12 cellular contexts compared by ENCODE assay signal in genomic region chr7:48096273-48096672, GRCh38. TPM values are rescaled to one million over a fixed set of nuclear protein-coding genes. Genes with fewer than 3 reads are reported as not detected.
DNase-seq lines count a peak whose midpoint lies in the region; ATAC-seq, FAIRE-seq and TF ChIP-seq lines count a peak whose summit lies in the region.
"Had no signal": no experiment of that assay in that cellular context is flagged by ENCODE, and none has a peak within 500 bp of the region (broad histone marks: within the 10 kb centered on the region; RNA-seq: fewer than 3 reads in every experiment).

No MANE protein-coding gene starts in this region.

- DNase-seq in stimulated activated CD4-positive, alpha-beta T cell treated with anti-CD3 and anti-CD28 coated beads, Interleukin-4, amount 100 ng/mL, for 24 hours = peak; percentile 36
- no peak for DNase-seq in stimulated activated CD4-positive, alpha-beta T cell treated with anti-CD3 and anti-CD28 coated beads, Interleukin-2, amount 100 ng/mL, for 24 hours
- DNase-seq in activated CD8-positive, alpha-beta T cell treated with anti-CD3 and anti-CD28 coated beads, Interleukin-2, amount 10 ng/mL, durations not matched to agents 7 days and 5 days = peak; percentile 45
- DNase-seq in left lung (no peak), frontal cortex (ENCODE audit: low spot score in 2 of 2) (no peak), midbrain (lab: John Stamatoyannopoulos, UW) (no peak)
- DNase-seq: NCI-H446 had no signal

- peak overlapping the region; percentile 35 to 85 for H3K27ac ChIP-seq in left lung

- H3K36me3 ChIP-seq in left lung = peaks cover 0 to 95% of the 10 kb centered on the region in 2 donors
- H3K36me3 ChIP-seq: breast epithelium had no signal

- H3K4me1 ChIP-seq in left lung = peaks cover 4 to 91% of the 10 kb centered on the region in 2 donors
- H3K4me1 ChIP-seq: breast epithelium had no signal

- peak overlapping the region in 1 of 2 donors; percentile 13 for H3K4me3 ChIP-seq in left lung
- H3K4me3 ChIP-seq: breast epithelium, thoracic aorta had no signal

- peaks cover 80% of the 10 kb centered on the region for H3K36me3 Mint-ChIP-seq in activated CD8-positive, alpha-beta T cell treated with anti-CD3 and anti-CD28 coated beads, Interleukin-2, amount 10 ng/mL, durations not matched to agents 7 days and 5 days (ENCODE audit: low read depth)

- CTCF ChIA-PET in activated CD8-positive, alpha-beta T cell treated with anti-CD3 and anti-CD28 coated beads, Interleukin-2, amount 10 ng/mL, durations not matched to agents 7 days and 5 days (lab: Charles Lee) = interaction anchor here (0.8 to 4.0 kb wide), 7 partner anchors 12 to 151 kb away, joined by 3 to 17 read pairs (median 4); no protein-coding TSS in a partner anchor

- intact Hi-C loops in left lung (cut with DNase I) = no loop called here

- no peaks in the 10 kb centered on the region for H3K9me3 ChIP-seq in left lung
- H3K9me3 ChIP-seq: breast epithelium, thoracic aorta had no signal

- no peak for TF ChIP-seq CTCF in left lung (IDR thresholded peaks at IDR 0.05)

- peak overlapping the region; percentile 38 for H3K4me3 Mint-ChIP-seq in activated CD8-positive, alpha-beta T cell treated with anti-CD3 and anti-CD28 coated beads, Interleukin-2, amount 10 ng/mL, durations not matched to agents 7 days and 5 days

- no peak for FAIRE-seq in frontal cortex (lab: Jason Lieb, UNC)

- no peaks in the 10 kb centered on the region for H3K27me3 ChIP-seq in left lung
- H3K27me3 ChIP-seq: breast epithelium had no signal

- peak overlapping the region; percentile 90 for H3K27ac Mint-ChIP-seq in activated CD8-positive, alpha-beta T cell treated with anti-CD3 and anti-CD28 coated beads, Interleukin-2, amount 10 ng/mL, durations not matched to agents 7 days and 5 days

- H3K9me3 Mint-ChIP-seq in activated CD8-positive, alpha-beta T cell treated with anti-CD3 and anti-CD28 coated beads, Interleukin-2, amount 10 ng/mL, durations not matched to agents 7 days and 5 days (ENCODE audit: insufficient read depth) = no peaks in the 10 kb centered on the region

- ATAC-seq in activated CD8-positive, alpha-beta T cell treated with anti-CD3 and anti-CD28 coated beads, Interleukin-2, amount 10 ng/mL, durations not matched to agents 7 days and 5 days = peak; percentile 41
- peak; percentile 48 for ATAC-seq in left lung
- ATAC-seq in GM19397 (IDR thresholded peaks at IDR 0.05; ENCODE audit: unreplicated experiment) = no peak
- no peak for ATAC-seq in GM19351 (IDR thresholded peaks at IDR 0.05; ENCODE audit: unreplicated experiment)
- ATAC-seq: SK-N-SH treated with all-trans-retinoic acid at 6 μM for 48 hours had no signal

- H3K27me3 Mint-ChIP-seq in activated CD8-positive, alpha-beta T cell treated with anti-CD3 and anti-CD28 coated beads, Interleukin-2, amount 10 ng/mL, durations not matched to agents 7 days and 5 days (ENCODE audit: low read depth) = no peaks in the 10 kb centered on the region

- POLR2A ChIA-PET in activated CD8-positive, alpha-beta T cell treated with anti-CD3 and anti-CD28 coated beads, Interleukin-2, amount 10 ng/mL, durations not matched to agents 7 days and 5 days (lab: Charles Lee) = interaction anchor here (0.6 to 1.3 kb wide), 3 partner anchors 31 to 118 kb away, joined by 3 to 5 read pairs (median 3); no protein-coding TSS in a partner anchor

- H3K4me1 Mint-ChIP-seq in activated CD8-positive, alpha-beta T cell treated with anti-CD3 and anti-CD28 coated beads, Interleukin-2, amount 10 ng/mL, durations not matched to agents 7 days and 5 days (ENCODE audit: low read depth) = peaks cover 77% of the 10 kb centered on the region

RNA-seq across cellular contexts. Expression of gene UPP1, which starts 7.2 kb away (rescaled TPM):
- total RNA-seq in activated CD8-positive, alpha-beta T cell treated with anti-CD3 and anti-CD28 coated beads, Interleukin-2, amount 10 ng/mL, durations not matched to agents 7 days and 5 days = 10 to 100 TPM; 60.7 to 68.4 TPM
- total RNA-seq in left lung = 10 to 100 TPM; 37.8 to 79.3 TPM
- total RNA-seq in frontal cortex = 3.3 TPM

Comparison
In these comparisons a context has a peak if more than half of its experiments do, and no peak if none do; other contexts are left out.
1. DNase-seq: peak in stimulated activated CD4-positive, alpha-beta T cell treated with anti-CD3 and anti-CD28 coated beads, Interleukin-4, amount 100 ng/mL, for 24 hours (single experiment) and activated CD8-positive, alpha-beta T cell treated with anti-CD3 and anti-CD28 coated beads, Interleukin-2, amount 10 ng/mL, durations not matched to agents 7 days and 5 days (single experiment); none in stimulated activated CD4-positive, alpha-beta T cell treated with anti-CD3 and anti-CD28 coated beads, Interleukin-2, amount 100 ng/mL, for 24 hours (0 of 2), left lung (0 of 2), frontal cortex (0 of 2) and midbrain (single experiment).
2. ATAC-seq: peak in activated CD8-positive, alpha-beta T cell treated with anti-CD3 and anti-CD28 coated beads, Interleukin-2, amount 10 ng/mL, durations not matched to agents 7 days and 5 days (single experiment) and left lung (single experiment); none in GM19397 (single experiment) and GM19351 (single experiment).